16 cellular contexts compared by ENCODE assay signal in genomic region chr2:184137955-184138354, GRCh38.
"Had no signal": no experiment of that assay in that cellular context is flagged by ENCODE, and none has a peak within 500 bp of the region (broad histone marks: within the 10 kb centered on the region; RNA-seq: fewer than 3 reads in every experiment).

No MANE protein-coding gene starts in this region.

- DNase-seq: effector CD8-positive, alpha-beta T cell; foreskin melanocyte; heart left ventricle; hypothalamus; mammary epithelial cell; mucosa of descending colon; naive thymus-derived CD8-positive, alpha-beta T cell; small intestine; stimulated activated CD4-positive, alpha-beta T cell treated with anti-CD3 and anti-CD28 coated beads, Interleukin-12 subunit alpha, Interleukin-12 subunit beta, amount 100 ng/mL, for 4 hours; stimulated activated naive CD4-positive, alpha-beta T cell had no signal

- H3K4me3 ChIP-seq: heart left ventricle, mucosa of descending colon, right atrium auricular region, upper lobe of left lung, vagina had no signal

- H3K9me3 ChIP-seq: vagina had no signal

- H3K27ac ChIP-seq: heart left ventricle, right atrium auricular region, upper lobe of left lung, vagina had no signal

- H3K36me3 ChIP-seq: heart left ventricle, right atrium auricular region, upper lobe of left lung, vagina had no signal

- ATAC-seq: heart left ventricle; left lobe of liver; mucosa of descending colon; naive thymus-derived CD8-positive, alpha-beta T cell had no signal

- FAIRE-seq: colon, islet of Langerhans, small intestine had no signal

- H3K27me3 ChIP-seq: heart left ventricle, right atrium auricular region, upper lobe of left lung, vagina had no signal

- H3K4me1 ChIP-seq: heart left ventricle, right atrium auricular region, upper lobe of left lung, vagina had no signal
